In genomic region chr19:20565321-20566018, GRCh38 we compare ENCODE assay signal across 8 cellular contexts. TPM values are rescaled to one million over a fixed set of nuclear protein-coding genes. Genes with fewer than 3 reads are reported as not detected.
DNase-seq lines count a peak whose midpoint lies in the region; ATAC-seq and TF ChIP-seq lines count a peak whose summit lies in the region.

ZNF737 (minus strand) TSS chr19:20565781; CDS start chr19:20565640, 141 bp downstream.

- peak; percentile 93 for ATAC-seq in GM21528 (IDR thresholded peaks at IDR 0.05; ENCODE audit: low FRiP score, unreplicated experiment)

- WGBS in SK-N-SH (ENCODE audit: low lambda C conversion rate) = 5% methylated on average over 14 of the region's 28 CpGs
- 0 to 1% methylated on average over 4 to 26 of the region's 28 CpGs for WGBS in testis, 2 donors

- H3K9me3 ChIP-seq in SK-N-SH = no peaks in the 10 kb centered on the region; the same call in 1 of the 2 replicates
- H3K9me3 ChIP-seq in osteoblast (ENCODE audit: low read depth, low read length) = no peaks in the 10 kb centered on the region
- no peaks in the 10 kb centered on the region for H3K9me3 ChIP-seq in testis

- peaks cover 57% of the 10 kb centered on the region for H3K36me3 Mint-ChIP-seq in activated naive CD8-positive, alpha-beta T cell treated with anti-CD3 and anti-CD28 coated beads for 36 hours
- peaks cover 39% of the 10 kb centered on the region for H3K36me3 Mint-ChIP-seq in glutamatergic neuron (ENCODE audit: unreplicated experiment)

- no peaks in the 10 kb centered on the region for H3K27me3 Mint-ChIP-seq in activated naive CD8-positive, alpha-beta T cell treated with anti-CD3 and anti-CD28 coated beads for 36 hours
- peaks cover 14% of the 10 kb centered on the region for H3K27me3 Mint-ChIP-seq in glutamatergic neuron (ENCODE audit: unreplicated experiment)

- H4K20me1 ChIP-seq in SK-N-SH (ENCODE audit: insufficient read depth) (no peaks in the 10 kb centered on the region), osteoblast (ENCODE audit: insufficient read depth, low read length) (no peaks in the 10 kb centered on the region)

- CTCF ChIA-PET in SK-N-SH (lab: Yijun Ruan, JAX) = interaction anchor here (0.8 to 1.5 kb wide), 4 partner anchors 15 to 318 kb away, joined by 3 to 4 read pairs (median 4); no protein-coding TSS in a partner anchor

- peaks cover 37% of the 10 kb centered on the region for H3K9me3 Mint-ChIP-seq in activated naive CD8-positive, alpha-beta T cell treated with anti-CD3 and anti-CD28 coated beads for 36 hours
- peaks cover 19% of the 10 kb centered on the region for H3K9me3 Mint-ChIP-seq in glutamatergic neuron (ENCODE audit: unreplicated experiment)

- H3K27me3 ChIP-seq in SK-N-SH (ENCODE audit: insufficient read depth) (no peaks in the 10 kb centered on the region), osteoblast (ENCODE audit: insufficient read depth, low read length) (no peaks in the 10 kb centered on the region), testis (no peaks in the 10 kb centered on the region)

- H3K4me2 ChIP-seq in SK-N-SH (peak within 1 kb of the TSS; percentile 73), osteoblast (ENCODE audit: insufficient read depth, low read length) (peak within 1 kb of the TSS; percentile 84)

- H3K4me3 ChIP-seq in Jurkat, Clone E6-1 (ENCODE audit: low read length) = peak within 1 kb of the TSS; percentile 43
- peak within 1 kb of the TSS; percentile 58 to 72 for H3K4me3 ChIP-seq in SK-N-SH (ENCODE audit: low read depth in 2 of 2, low read length in 1 of 2)
- peak within 1 kb of the TSS; percentile 82 for H3K4me3 ChIP-seq in osteoblast (ENCODE audit: insufficient read depth, low read length)
- H3K4me3 ChIP-seq in testis = peak within 1 kb of the TSS; percentile 62 to 75

- no peaks in the 10 kb centered on the region for H3K9me2 ChIP-seq in SK-N-SH

- TF ChIP-seq CTCF in SK-N-SH (IDR thresholded peaks at IDR 0.05) (peak; percentile 33), glutamatergic neuron (IDR thresholded peaks at IDR 0.05; ENCODE audit: partially characterized antibody, unreplicated experiment) (no peak), osteoblast (IDR thresholded peaks at IDR 0.05; ENCODE audit: extremely low read depth, low read depth, low read length) (peak; percentile 25), testis (IDR thresholded peaks at IDR 0.05) (peak in 2 of 3 experiments; percentile 9 to 13)

- TF ChIP-seq EP300 in SK-N-SH (IDR thresholded peaks at IDR 0.05; ENCODE audit: borderline replicate concordance in 1 of 2, low read depth in 1 of 2, low read length in 1 of 2) = no peak

- POLR2A ChIA-PET in SK-N-SH (lab: Yijun Ruan, JAX) = interaction anchor here (0.7 to 2.7 kb wide), 10 partner anchors 96 to 665 kb away, joined by 3 to 18 read pairs (median 3); partner anchors contain the start of genes ZNF431, ZNF626, ZNF714 and ZNF85

- peak within 1 kb of the TSS; percentile 99 for H3K4me3 Mint-ChIP-seq in activated naive CD8-positive, alpha-beta T cell treated with anti-CD3 and anti-CD28 coated beads for 36 hours
- H3K4me3 Mint-ChIP-seq in glutamatergic neuron (ENCODE audit: unreplicated experiment) = peak within 1 kb of the TSS; percentile 99

- H3K4me1 ChIP-seq in SK-N-SH (ENCODE audit: control insufficient read depth in 1 of 2, insufficient read depth in 2 of 2, low read depth in 1 of 2, low read length in 1 of 2) (no peaks in the 10 kb centered on the region; a peak in 1 of 4 replicates), osteoblast (ENCODE audit: insufficient read depth, low read length) (no peaks in the 10 kb centered on the region), testis (peaks cover 8% of the 10 kb centered on the region)

- H3F3A ChIP-seq in SK-N-SH (replicated peaks; ENCODE audit: insufficient read depth) = peaks cover 3% of the 10 kb centered on the region

- peak within 1 kb of the TSS; percentile 97 for H3K27ac Mint-ChIP-seq in activated naive CD8-positive, alpha-beta T cell treated with anti-CD3 and anti-CD28 coated beads for 36 hours
- H3K27ac Mint-ChIP-seq in glutamatergic neuron (ENCODE audit: unreplicated experiment) = peak within 1 kb of the TSS; percentile 100

- intact Hi-C loops in testis (cut with DNase I; ENCODE audit: low total_unique reads) = no loop called here

- peak within 1 kb of the TSS; percentile 69 to 86 for H3K27ac ChIP-seq in SK-N-SH (ENCODE audit: low read depth in 2 of 2, low read length in 1 of 2)
- H3K27ac ChIP-seq in osteoblast (ENCODE audit: low read depth, low read length) = peak within 1 kb of the TSS; percentile 92
- H3K27ac ChIP-seq in testis = peak within 1 kb of the TSS; percentile 78 to 86

- peak within 1 kb of the TSS; percentile 83 for H3K9ac ChIP-seq in SK-N-SH

- TF ChIP-seq POLR2A in testis (IDR thresholded peaks at IDR 0.05) = no peak

- peaks cover 7% of the 10 kb centered on the region for H3K4me1 Mint-ChIP-seq in activated naive CD8-positive, alpha-beta T cell treated with anti-CD3 and anti-CD28 coated beads for 36 hours
- peaks cover 2% of the 10 kb centered on the region for H3K4me1 Mint-ChIP-seq in glutamatergic neuron (ENCODE audit: low read depth, unreplicated experiment)

- H3K79me2 ChIP-seq in SK-N-SH (ENCODE audit: insufficient read depth) (peaks cover 26% of the 10 kb centered on the region; the same call in 1 of the 2 replicates), osteoblast (ENCODE audit: insufficient read depth, low read length) (peaks cover 19% of the 10 kb centered on the region)

- peak within 1 kb of the TSS; percentile 77 for H2AFZ ChIP-seq in SK-N-SH (ENCODE audit: low read depth)
- peak within 1 kb of the TSS; percentile 98 for H2AFZ ChIP-seq in osteoblast (ENCODE audit: low read length)

- H3K36me3 ChIP-seq in SK-N-SH (replicated peaks in 1 of 2; ENCODE audit: control insufficient read depth in 1 of 2, insufficient read depth in 2 of 2, low read length in 1 of 2) (peaks cover 0 to 21% of the 10 kb centered on the region in 2 experiments), osteoblast (ENCODE audit: insufficient read depth, low read length) (peaks cover 3% of the 10 kb centered on the region), testis (ENCODE audit: low read depth, missing control alignments) (no peaks in the 10 kb centered on the region)

- TF ChIP-seq RAD21 in SK-N-SH (IDR thresholded peaks at IDR 0.05; ENCODE audit: low read length) = peak; percentile 4; the same call in 1 of the 2 replicates

- DNase-seq in DMS79 (lab: John Stamatoyannopoulos, UW) = peak; percentile 98
- DNase-seq in Jurkat, Clone E6-1 (ENCODE audit: low read depth, low spot score) = peak; percentile 59
- DNase-seq in SK-N-SH = peak; percentile 88
- peak; percentile 91 for DNase-seq in activated naive CD8-positive, alpha-beta T cell treated with anti-CD3 and anti-CD28 coated beads for 36 hours
- DNase-seq in glutamatergic neuron = peak; percentile 94
- peak; percentile 95 for DNase-seq in osteoblast (ENCODE audit: insufficient read length, low spot score, missing footprints)
- DNase-seq in testis = peak; percentile 99

TF ChIP-seq in SK-N-SH, 30 proteins besides CTCF, POLR2A, EP300 and RAD21 (continues in another document):
- 0 out of 2 replicates have a peak, but pooled peaks have one; percentile 13 for TF ChIP-seq SIN3A (IDR thresholded peaks at IDR 0.05; ENCODE audit: borderline replicate concordance, low read depth, low read length)
- peak; percentile 94 for TF ChIP-seq GATA2 (CRISPR knock-in tag; IDR thresholded peaks at IDR 0.05)
- peak; percentile 18; the same call in 1 of the 2 replicates for TF ChIP-seq RCOR1 (IDR thresholded peaks at IDR 0.05; ENCODE audit: low read length)
- TF ChIP-seq RFX5 (IDR thresholded peaks at IDR 0.05; ENCODE audit: low read length) = peak; percentile 82; the same call in 1 of the 2 replicates
- TF ChIP-seq TAF1 (IDR thresholded peaks at IDR 0.05; ENCODE audit: borderline replicate concordance, low read depth, low read length) = peak; percentile 63; the same call in 1 of the 2 replicates
- TF ChIP-seq, protein P1, sequence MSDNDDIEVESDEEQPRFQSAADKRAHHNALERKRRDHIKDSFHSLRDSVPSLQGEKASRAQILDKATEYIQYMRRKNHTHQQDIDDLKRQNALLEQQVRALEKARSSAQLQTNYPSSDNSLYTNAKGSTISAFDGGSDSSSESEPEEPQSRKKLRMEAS (IDR thresholded peaks at IDR 0.05; ENCODE audit: low read depth) = 0 out of 2 replicates have a peak, but pooled peaks have one; percentile 32
- TF ChIP-seq SMC3 (IDR thresholded peaks at IDR 0.05; ENCODE audit: low read depth, low read length) = no peak; the same call in 1 of the 2 replicates
- TF ChIP-seq NRF1 (IDR thresholded peaks at IDR 0.05; ENCODE audit: low read depth, low read length) = no peak
- no peak for TF ChIP-seq JUND (IDR thresholded peaks at IDR 0.05)
- no peak for TF ChIP-seq USF2 (IDR thresholded peaks at IDR 0.05; ENCODE audit: borderline replicate concordance, low read depth, low read length)
- TF ChIP-seq, protein P2, sequence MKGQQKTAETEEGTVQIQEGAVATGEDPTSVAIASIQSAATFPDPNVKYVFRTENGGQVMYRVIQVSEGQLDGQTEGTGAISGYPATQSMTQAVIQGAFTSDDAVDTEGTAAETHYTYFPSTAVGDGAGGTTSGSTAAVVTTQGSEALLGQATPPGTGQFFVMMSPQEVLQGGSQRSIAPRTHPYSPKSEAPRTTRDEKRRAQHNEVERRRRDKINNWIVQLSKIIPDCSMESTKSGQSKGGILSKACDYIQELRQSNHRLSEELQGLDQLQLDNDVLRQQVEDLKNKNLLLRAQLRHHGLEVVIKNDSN (IDR thresholded peaks at IDR 0.05; ENCODE audit: borderline replicate concordance, low read depth) = no peak

RNA-seq across cellular contexts. Expression of gene ZNF737, which starts in this region (rescaled TPM):
- polyA plus RNA-seq in Jurkat, Clone E6-1 (2012; ENCODE audit: insufficient read depth, insufficient read length) = 1.8 TPM
- polyA plus RNA-seq in SK-N-SH (2012; rRNA removed) = 2.5 and 4.2 TPM in 2 replicates
- 2.7 and 3.3 TPM in 2 replicates for polyA plus RNA-seq in SK-N-SH (2012; cell fraction: cytosol; rRNA removed)
- 4.9 and 6.8 TPM in 2 replicates for polyA plus RNA-seq in SK-N-SH (2012; cell fraction: nucleus; rRNA removed)
- 10 to 100 TPM in 1 of 2 experiments, 1 to 10 TPM in 1; 9.9 to 10.7 TPM for total RNA-seq in activated naive CD8-positive, alpha-beta T cell treated with anti-CD3 and anti-CD28 coated beads for 36 hours
- 63.8 TPM for total RNA-seq in glutamatergic neuron (ENCODE audit: unreplicated experiment)
- 9.8 and 14.7 TPM in 2 replicates for total RNA-seq in osteoblast
- total RNA-seq in testis = 10 to 100 TPM; 13.6 to 17.9 TPM
- polyA plus RNA-seq in testis (ENCODE audit: insufficient read depth, low read depth, low replicate concordance) = 4.6 TPM

Comparison
In these comparisons a context has a peak if more than half of its experiments do, and no peak if none do; other contexts are left out.
1. Peak in every context shown above with its lines: DNase-seq, ATAC-seq, H3K4me3 ChIP-seq and H3K27ac ChIP-seq.